Comparison of ENCODE assay signal across 10 cellular contexts in the genomic region with DNA sequence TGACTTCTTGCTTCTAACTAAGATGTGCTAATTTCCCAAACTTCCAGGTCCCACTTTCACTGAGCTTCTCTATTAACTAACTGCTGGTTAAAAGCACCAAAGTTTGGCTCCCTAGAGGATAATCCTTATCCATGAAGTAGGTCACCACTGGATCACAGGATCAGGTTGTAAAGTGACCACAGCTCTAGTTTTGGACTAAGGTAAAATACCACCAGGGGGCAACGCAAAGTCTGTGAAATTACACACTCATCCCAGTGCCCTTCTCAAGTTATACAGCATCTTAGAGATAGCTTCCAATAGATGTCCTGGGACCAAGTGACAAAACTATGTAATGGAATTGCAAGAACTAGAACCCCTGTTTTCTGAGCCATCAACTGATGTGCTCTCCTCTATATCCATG.
A peak's percentile ranks its signal among the peaks of the same experiment; 100 is the strongest.
DNase-seq lines count a peak whose midpoint lies in the region; ATAC-seq and TF ChIP-seq lines count a peak whose summit lies in the region.
"Had no signal": no experiment of that assay in that cellular context is flagged by ENCODE, and none has a peak within 500 bp of the region (broad histone marks: within the 10 kb centered on the region; RNA-seq: fewer than 3 reads in every experiment).

No MANE protein-coding gene starts in this region.

- TF ChIP-seq CTCF in LNCaP clone FGC (IDR thresholded peaks at IDR 0.05; ENCODE audit: control insufficient read depth, extremely low read depth, insufficient read depth) (peak; percentile 44), dorsolateral prefrontal cortex (IDR thresholded peaks at IDR 0.05 in 54 of 56, conservative IDR thresholded peaks at IDR 0.05 in 2 of 56; ENCODE audit: low read depth in 1 of 56, partially characterized antibody in 56 of 56) (peak in 39 of 56 donors; percentile 9 to 45 (median 26)), parathyroid adenoma (IDR thresholded peaks at IDR 0.05) (peak; percentile 36)

- no peaks in the 10 kb centered on the region for H3K9me3 ChIP-seq in parathyroid adenoma (ENCODE audit: control insufficient read depth, low read length)

- intact Hi-C loops in dorsolateral prefrontal cortex (cut with DNase I) = loop anchor here in 1 of 2 donors (10.0 kb wide), 1 partner anchor 47 kb away; no protein-coding TSS in a partner anchor

- no peak overlapping the region for H3K4me2 ChIP-seq in parathyroid adenoma (ENCODE audit: low read length)
- H3K4me2 ChIP-seq: BLaER1 treated with 17β-estradiol and CSF1 and Interleukin-3, amounts not matched to agents 10 nM and 100 nM had no signal

- no peak overlapping the region for H2AFZ ChIP-seq in parathyroid adenoma

- no peaks in the 10 kb centered on the region for H3K36me3 ChIP-seq in parathyroid adenoma (ENCODE audit: control insufficient read depth, insufficient read depth, low read length)

- no peak overlapping the region for H3K9ac ChIP-seq in parathyroid adenoma
- H3K9ac ChIP-seq: BLaER1 treated with 17β-estradiol and CSF1 and Interleukin-3, amounts not matched to agents 10 nM and 100 nM had no signal

- no peaks in the 10 kb centered on the region for H3K4me1 ChIP-seq in parathyroid adenoma

- H3K27me3 ChIP-seq in dorsolateral prefrontal cortex (no peaks in the 10 kb centered on the region), parathyroid adenoma (ENCODE audit: control insufficient read depth, insufficient read depth, low read length) (no peaks in the 10 kb centered on the region)
- H3K27me3 ChIP-seq: BLaER1 treated with 17β-estradiol and CSF1 and Interleukin-3, amounts not matched to agents 10 nM and 100 nM had no signal

- DNase-seq in NCI-H345 treated with DMSO at 0.1 percent for 48 hours (lab: John Stamatoyannopoulos, UW; ENCODE audit: unreplicated experiment) (peak; percentile 1), NCI-H345 (lab: John Stamatoyannopoulos, UW) (no peak), LNCaP clone FGC (ENCODE audit: low read depth) (peak; percentile 10), dorsolateral prefrontal cortex (no peak), GDM1 (lab: John Stamatoyannopoulos, UW) (no peak), GF-D8 (lab: John Stamatoyannopoulos, UW) (no peak)
- DNase-seq: left cardiac atrium had no signal

- ATAC-seq in HG02763 (IDR thresholded peaks at IDR 0.05; ENCODE audit: unreplicated experiment) = no peak

- H3K27ac ChIP-seq in dorsolateral prefrontal cortex = no peak overlapping the region
- H3K27ac ChIP-seq in parathyroid adenoma = no peak overlapping the region
- H3K27ac ChIP-seq: BLaER1 treated with 17β-estradiol and CSF1 and Interleukin-3, amounts not matched to agents 10 nM and 100 nM had no signal

- H3K4me3 ChIP-seq in LNCaP clone FGC (ENCODE audit: low read depth, low read length) = no peak overlapping the region
- no peak overlapping the region for H3K4me3 ChIP-seq in dorsolateral prefrontal cortex
- no peak overlapping the region for H3K4me3 ChIP-seq in parathyroid adenoma (ENCODE audit: low read depth, low read length)
- H3K4me3 ChIP-seq: BLaER1 treated with 17β-estradiol and CSF1 and Interleukin-3, amounts not matched to agents 10 nM and 100 nM had no signal

- peaks cover 20% of the 10 kb centered on the region for H3K79me2 ChIP-seq in parathyroid adenoma

Comparison
In these comparisons a context has a peak if more than half of its experiments do, and no peak if none do; other contexts are left out.
1. DNase-seq: peak in NCI-H345 treated with DMSO at 0.1 percent for 48 hours (single experiment) and LNCaP clone FGC (single experiment); none in NCI-H345 (single experiment), dorsolateral prefrontal cortex (0 of 10), GDM1 (single experiment) and GF-D8 (single experiment).
2. Peak in every context shown above with its lines, with median percentiles within 50 percentile points of each other: CTCF ChIP-seq.